In the genomic region with DNA sequence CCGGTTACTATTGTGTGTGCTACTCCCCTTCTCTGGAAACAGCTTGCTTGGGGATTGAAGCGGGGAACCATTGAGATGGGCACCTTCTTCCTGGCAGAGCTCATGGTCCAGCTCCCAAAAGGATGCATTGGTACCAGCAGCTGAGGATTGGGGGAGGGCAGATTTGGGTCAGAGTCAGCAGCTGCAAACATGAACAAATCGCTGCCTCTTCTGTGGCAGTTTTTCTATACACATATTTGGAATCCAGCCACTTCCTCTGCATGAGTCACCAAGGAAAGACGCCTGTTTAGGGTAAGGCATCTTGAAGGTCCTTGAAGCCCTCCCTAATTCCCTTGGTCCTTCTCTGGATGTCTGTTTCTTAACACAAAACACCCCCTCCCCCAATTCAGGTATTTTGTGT, we compare ENCODE assay signal across 15 cellular contexts.
DNase-seq lines count a peak whose midpoint lies in the region; ATAC-seq lines count a peak whose summit lies in the region.
"Had no signal": no experiment of that assay in that cellular context is flagged by ENCODE, and none has a peak within 500 bp of the region (broad histone marks: within the 10 kb centered on the region; RNA-seq: fewer than 3 reads in every experiment).

No MANE protein-coding gene starts in this region.

- H3K4me1 ChIP-seq in BLaER1 treated with 17β-estradiol and CSF1 and Interleukin-3, amounts not matched to agents 10 nM and 100 nM, result peaks cover 14 to 38% (median 28%) of the 10 kb centered on the region in 10 experiments
- no peaks in the 10 kb centered on the region for H3K4me1 ChIP-seq in effector memory CD4-positive, alpha-beta T cell (ENCODE audit: control insufficient read depth, insufficient read depth, low read length, poor library complexity, severe bottlenecking)
- H3K4me1 ChIP-seq: pancreas had no signal

- peaks cover 0 to 13% (median 4%) of the 10 kb centered on the region in 3 donors for H3K27me3 Mint-ChIP-seq in immature natural killer cell (ENCODE audit: low read depth in 3 of 3)
- H3K27me3 Mint-ChIP-seq: activated CD4-positive, alpha-beta T cell treated with anti-CD3 and anti-CD28 coated beads, Interleukin-2, amount 10 ng/mL, durations not matched to agents 7 days and 5 days had no signal

- peak overlapping the region in 10 of 11 experiments; percentile 41 to 78 (median 66); a peak in 21 of 22 replicates for H3K4me2 ChIP-seq in BLaER1 treated with 17β-estradiol and CSF1 and Interleukin-3, amounts not matched to agents 10 nM and 100 nM

- no peaks in the 10 kb centered on the region for H3K27me3 ChIP-seq in BLaER1 treated with 17β-estradiol and CSF1 and Interleukin-3, amounts not matched to agents 10 nM and 100 nM
- H3K27me3 ChIP-seq in effector memory CD4-positive, alpha-beta T cell (replicated peaks; ENCODE audit: control insufficient read depth, insufficient read depth, low read length, poor library complexity, severe bottlenecking), result no peaks in the 10 kb centered on the region
- H3K27me3 ChIP-seq: pancreas had no signal

- peak overlapping the region in 4 of 11 experiments; percentile 17 to 34 (median 21); a peak in 3 of 22 replicates for H3K9ac ChIP-seq in BLaER1 treated with 17β-estradiol and CSF1 and Interleukin-3, amounts not matched to agents 10 nM and 100 nM

- H4K20me1 ChIP-seq in BLaER1 treated with 17β-estradiol and CSF1 and Interleukin-3, amounts not matched to agents 10 nM and 100 nM, result no peaks in the 10 kb centered on the region

- no peak overlapping the region for H3K4me3 ChIP-seq in BLaER1 treated with 17β-estradiol and CSF1 and Interleukin-3, amounts not matched to agents 10 nM and 100 nM
- H3K4me3 ChIP-seq in effector memory CD4-positive, alpha-beta T cell (ENCODE audit: insufficient read depth, low read depth, low read length, poor library complexity, severe bottlenecking), result no peak overlapping the region
- H3K4me3 ChIP-seq: pancreas had no signal

- no peaks in the 10 kb centered on the region for H3K36me3 Mint-ChIP-seq in immature natural killer cell
- H3K36me3 Mint-ChIP-seq: activated naive CD8-positive, alpha-beta T cell; CD14-positive monocyte had no signal

- H3K27ac Mint-ChIP-seq in immature natural killer cell, result no peak overlapping the region
- H3K27ac Mint-ChIP-seq: activated CD4-positive, alpha-beta T cell treated with anti-CD3 and anti-CD28 coated beads, Interleukin-2, amount 10 ng/mL, durations not matched to agents 7 days and 5 days; activated naive CD8-positive, alpha-beta T cell; CD14-positive monocyte had no signal

- ATAC-seq in HG03457 (IDR thresholded peaks at IDR 0.05; ENCODE audit: unreplicated experiment), result no peak
- ATAC-seq: pancreas; stimulated activated naive CD8-positive, alpha-beta T cell treated with anti-CD3 and anti-CD28 coated beads, Interleukin-15, Interleukin-2, amounts not matched to agents 100 U/mL and 50 U/mL, for 24 hours had no signal

- peaks cover 0 to 4% (median 0%) of the 10 kb centered on the region in 11 experiments; a peak in 2 of 22 replicates for H3K9me3 ChIP-seq in BLaER1 treated with 17β-estradiol and CSF1 and Interleukin-3, amounts not matched to agents 10 nM and 100 nM (replicated peaks in 1 of 11)
- H3K9me3 ChIP-seq in effector memory CD4-positive, alpha-beta T cell (ENCODE audit: control insufficient read depth, low read length), result no peaks in the 10 kb centered on the region
- H3K9me3 ChIP-seq: pancreas had no signal

- DNase-seq in HS-5 (ENCODE audit: low read depth) (peak; percentile 59), iris pigment epithelial cell (ENCODE audit: low read depth) (peak; percentile 32), HCEC 1CT (no peak), immature natural killer cell (no peak)
- no peak for DNase-seq in effector memory CD4-positive, alpha-beta T cell
- DNase-seq: activated CD4-positive, alpha-beta T cell treated with anti-CD3 and anti-CD28 coated beads, Interleukin-2, amount 10 ng/mL, durations not matched to agents 7 days and 5 days; activated T-cell treated with anti-CD3 and anti-CD28 coated beads for 4 hours; pancreas; SHP77; stimulated activated naive CD8-positive, alpha-beta T cell treated with anti-CD3 and anti-CD28 coated beads, Interleukin-15, Interleukin-2, amounts not matched to agents 100 U/mL and 50 U/mL, for 24 hours had no signal

- H3K4me3 Mint-ChIP-seq in immature natural killer cell, result no peak overlapping the region
- H3K4me3 Mint-ChIP-seq: activated CD4-positive, alpha-beta T cell treated with anti-CD3 and anti-CD28 coated beads, Interleukin-2, amount 10 ng/mL, durations not matched to agents 7 days and 5 days; activated naive CD8-positive, alpha-beta T cell; CD14-positive monocyte had no signal

- peaks cover 0 to 3% (median 0%) of the 10 kb centered on the region in 6 donors for H3K9me3 Mint-ChIP-seq in immature natural killer cell
- H3K9me3 Mint-ChIP-seq: activated CD4-positive, alpha-beta T cell treated with anti-CD3 and anti-CD28 coated beads, Interleukin-2, amount 10 ng/mL, durations not matched to agents 7 days and 5 days had no signal

- H3K36me3 ChIP-seq in BLaER1 treated with 17β-estradiol and CSF1 and Interleukin-3, amounts not matched to agents 10 nM and 100 nM, result no peaks in the 10 kb centered on the region
- no peaks in the 10 kb centered on the region for H3K36me3 ChIP-seq in effector memory CD4-positive, alpha-beta T cell (ENCODE audit: control insufficient read depth, insufficient read depth, low read length)
- H3K36me3 ChIP-seq: pancreas had no signal

- H3K4me1 Mint-ChIP-seq in immature natural killer cell, result no peaks in the 10 kb centered on the region
- H3K4me1 Mint-ChIP-seq: activated CD4-positive, alpha-beta T cell treated with anti-CD3 and anti-CD28 coated beads, Interleukin-2, amount 10 ng/mL, durations not matched to agents 7 days and 5 days; CD14-positive monocyte had no signal

- H3K27ac ChIP-seq in BLaER1 treated with 17β-estradiol and CSF1 and Interleukin-3, amounts not matched to agents 10 nM and 100 nM, result peak overlapping the region in 8 of 11 experiments; percentile 3 to 74 (median 60); a peak in 14 of 22 replicates
- peak overlapping the region; percentile 52 for H3K27ac ChIP-seq in angular gyrus (ENCODE audit: low read depth, low read length)
- no peak overlapping the region for H3K27ac ChIP-seq in effector memory CD4-positive, alpha-beta T cell (ENCODE audit: insufficient read depth, low read length, poor library complexity, severe bottlenecking)
- H3K27ac ChIP-seq: pancreas had no signal

Comparison
In these comparisons a context has a peak if more than half of its experiments do, and no peak if none do; other contexts are left out.
1. DNase-seq: peak in HS-5 (single experiment) and iris pigment epithelial cell (single experiment); none in effector memory CD4-positive, alpha-beta T cell (0 of 3), HCEC 1CT (single experiment) and immature natural killer cell (0 of 3).